In genomic region chr4:173860079-173860478, GRCh38 we compare ENCODE assay signal across 14 cellular contexts.
DNase-seq lines count a peak whose midpoint lies in the region; ATAC-seq and TF ChIP-seq lines count a peak whose summit lies in the region.
"Had no signal": no experiment of that assay in that cellular context is flagged by ENCODE, and none has a peak within 500 bp of the region (broad histone marks: within the 10 kb centered on the region; RNA-seq: fewer than 3 reads in every experiment).

No MANE protein-coding gene starts in this region.

- TF ChIP-seq CTCF in foreskin keratinocyte (conservative IDR thresholded peaks at IDR 0.05): no peak

- DNase-seq in DMS53 (lab: John Stamatoyannopoulos, UW): peak; percentile 3
- no peak for DNase-seq in DMS53 treated with DMSO at 0.1 percent for 48 hours (lab: John Stamatoyannopoulos, UW; ENCODE audit: unreplicated experiment)
- peak; percentile 64 for DNase-seq in amniotic epithelial cell (ENCODE audit: low read depth)
- peak; percentile 24 for DNase-seq in iris pigment epithelial cell (ENCODE audit: low read depth)
- DNase-seq in myocyte (ENCODE audit: low read depth): peak; percentile 6
- no peak for DNase-seq in head of caudate nucleus
- DNase-seq in foreskin keratinocyte: no peak
- DNase-seq in activated naive CD4-positive, alpha-beta T cell (lab: John Stamatoyannopoulos, UW): no peak
- DNase-seq: CD8-positive, alpha-beta T cell; COR-L47; DMS153; GF-D8 had no signal

- intact Hi-C loops in head of caudate nucleus (cut with DNase I): no loop called here

- no peak for ATAC-seq in foreskin keratinocyte
- ATAC-seq: CD8-positive, alpha-beta T cell had no signal

- H3K27ac ChIP-seq in foreskin keratinocyte: no peak overlapping the region
- H3K27ac ChIP-seq: 22Rv1 had no signal

- no peaks in the 10 kb centered on the region for H3K4me1 ChIP-seq in foreskin keratinocyte
- H3K4me1 ChIP-seq: HAP-1 had no signal

- no peaks in the 10 kb centered on the region for H3K27me3 ChIP-seq in foreskin keratinocyte

Comparison
In these comparisons a context has a peak if more than half of its experiments do, and no peak if none do; other contexts are left out.
1. DNase-seq: peak in DMS53 (single experiment), amniotic epithelial cell (single experiment), iris pigment epithelial cell (single experiment) and myocyte (single experiment); none in DMS53 treated with DMSO at 0.1 percent for 48 hours (single experiment), head of caudate nucleus (0 of 42), foreskin keratinocyte (0 of 2) and activated naive CD4-positive, alpha-beta T cell (0 of 4).